Comparison of ENCODE assay signal across 11 cellular contexts in genomic region chr20:3798405-3798768, GRCh38. TPM values are rescaled to one million over a fixed set of nuclear protein-coding genes. Genes with fewer than 3 reads are reported as not detected.
DNase-seq lines count a peak whose midpoint lies in the region; ATAC-seq and TF ChIP-seq lines count a peak whose summit lies in the region.
"Had no signal": no experiment of that assay in that cellular context is flagged by ENCODE, and none has a peak within 500 bp of the region (broad histone marks: within the 10 kb centered on the region; RNA-seq: fewer than 3 reads in every experiment).

No MANE protein-coding gene starts in this region.

- H3K4me1 Mint-ChIP-seq in naive B cell = peaks cover 54 to 74% (median 71%) of the 10 kb centered on the region in 3 donors

- H3K36me3 ChIP-seq in KOPT-K1 (ENCODE audit: insufficient read depth, low read length) (peaks cover 55% of the 10 kb centered on the region), colonic mucosa (peaks cover 23% of the 10 kb centered on the region)

- H3K4me3 ChIP-seq in AG10803 (ENCODE audit: low read length) (peak overlapping the region; percentile 85), colonic mucosa (no peak overlapping the region)

- H3K9me3 Mint-ChIP-seq in naive B cell = peaks cover 0 to 3% (median 0%) of the 10 kb centered on the region in 7 donors

- DNase-seq in AG10803 (ENCODE audit: low read depth) (no peak), colonic mucosa (no peak), naive B cell (no peak), UCSD-AML1 (lab: John Stamatoyannopoulos, UW; ENCODE audit: unreplicated experiment) (no peak), SIG-M5 treated with dmso at 0.1 percent for 504 hours (lab: John Stamatoyannopoulos, UW; ENCODE audit: unreplicated experiment) (no peak), NOMO-1 treated with DMSO at 0.1 percent for 48 hours (lab: John Stamatoyannopoulos, UW; ENCODE audit: unreplicated experiment) (no peak)
- DNase-seq: activated CD4-positive, alpha-beta T cell treated with anti-CD3 and anti-CD28 coated beads, Interleukin-2, amount 50 U/mL, for 4 hours; NCI-H524 had no signal

- peaks cover 21% of the 10 kb centered on the region for H3K4me1 ChIP-seq in colonic mucosa

- H3K9me3 ChIP-seq in KOPT-K1 (ENCODE audit: insufficient read depth, low read length, poor library complexity, severe bottlenecking) (no peaks in the 10 kb centered on the region), colonic mucosa (no peaks in the 10 kb centered on the region)

- peak overlapping the region; percentile 74 to 100 (median 98) for H3K27ac Mint-ChIP-seq in naive B cell

- TF ChIP-seq CTCF in AG10803 (conservative IDR thresholded peaks at IDR 0.05; ENCODE audit: low read length) (no peak), colonic mucosa (IDR thresholded peaks at IDR 0.05) (no peak)

- H3K9ac ChIP-seq in colonic mucosa (ENCODE audit: low read depth in 2 of 2, low read length in 2 of 2) = peak overlapping the region in 1 of 2 donors; percentile 74

- H3K27ac ChIP-seq in KOPT-K1 (ENCODE audit: low read depth, low read length, poor library complexity, severe bottlenecking) (peak overlapping the region; percentile 90), colonic mucosa (peak overlapping the region; percentile 98)

- H3K4me3 Mint-ChIP-seq in naive B cell = peak overlapping the region; percentile 75 to 95 (median 90)

- H3K36me3 Mint-ChIP-seq in naive B cell = peaks cover 8 to 14% of the 10 kb centered on the region in 2 donors

- ATAC-seq in naive B cell (ENCODE audit: low read depth in 2 of 2) = no peak
- ATAC-seq in GM18858 (IDR thresholded peaks at IDR 0.05; ENCODE audit: unreplicated experiment) = no peak

- intact Hi-C loops in colonic mucosa (cut with DNase I) = no loop called here

- H3K27me3 ChIP-seq in colonic mucosa = no peaks in the 10 kb centered on the region

- H3K27me3 Mint-ChIP-seq in naive B cell = no peaks in the 10 kb centered on the region

RNA-seq across cellular contexts. Expression of gene CDC25B, which starts 2.3 kb away (rescaled TPM):
- 10 to 100 TPM; 41.9 to 65.5 TPM for total RNA-seq in colonic mucosa
- polyA plus RNA-seq in naive B cell (ENCODE audit: low read depth in 6 of 6) = 10 to 100 TPM; 13.0 to 22.1 (median 19.5) TPM

RNA-seq across cellular contexts. Expression of gene CENPB, which starts 11.8 kb away (rescaled TPM):
- 10 to 100 TPM; 65.6 to 93.3 TPM for total RNA-seq in colonic mucosa
- 1 to 10 TPM in 5 of 6 donors, under 1 TPM in 1; 0.27 to 2.2 (median 1.6) TPM for polyA plus RNA-seq in naive B cell (ENCODE audit: low read depth in 6 of 6)

RNA-seq across cellular contexts. Expression of gene SPEF1, which starts 17.1 kb away (rescaled TPM):
- not detected for total RNA-seq in colonic mucosa
- not detected for polyA plus RNA-seq in naive B cell (ENCODE audit: low read depth in 6 of 6)
- total RNA-seq: mononuclear cell had no signal

RNA-seq across cellular contexts. Expression of gene AP5S1, which starts 22.0 kb away (rescaled TPM):
- 10 to 100 TPM; 11.7 to 20.2 TPM for total RNA-seq in colonic mucosa
- 10 to 100 TPM; 11.1 to 33.6 (median 13.5) TPM for polyA plus RNA-seq in naive B cell (ENCODE audit: low read depth in 6 of 6)

RNA-seq across cellular contexts. Expression of gene ADISSP, which starts 30.8 kb away (rescaled TPM):
- total RNA-seq in colonic mucosa = 10 to 100 TPM; 20.6 to 37.7 TPM
- polyA plus RNA-seq in naive B cell (ENCODE audit: low read depth in 6 of 6) = 10 to 100 TPM; 17.3 to 24.9 (median 20.8) TPM
